ENCODE assay signal across 23 cellular contexts in the genomic region with DNA sequence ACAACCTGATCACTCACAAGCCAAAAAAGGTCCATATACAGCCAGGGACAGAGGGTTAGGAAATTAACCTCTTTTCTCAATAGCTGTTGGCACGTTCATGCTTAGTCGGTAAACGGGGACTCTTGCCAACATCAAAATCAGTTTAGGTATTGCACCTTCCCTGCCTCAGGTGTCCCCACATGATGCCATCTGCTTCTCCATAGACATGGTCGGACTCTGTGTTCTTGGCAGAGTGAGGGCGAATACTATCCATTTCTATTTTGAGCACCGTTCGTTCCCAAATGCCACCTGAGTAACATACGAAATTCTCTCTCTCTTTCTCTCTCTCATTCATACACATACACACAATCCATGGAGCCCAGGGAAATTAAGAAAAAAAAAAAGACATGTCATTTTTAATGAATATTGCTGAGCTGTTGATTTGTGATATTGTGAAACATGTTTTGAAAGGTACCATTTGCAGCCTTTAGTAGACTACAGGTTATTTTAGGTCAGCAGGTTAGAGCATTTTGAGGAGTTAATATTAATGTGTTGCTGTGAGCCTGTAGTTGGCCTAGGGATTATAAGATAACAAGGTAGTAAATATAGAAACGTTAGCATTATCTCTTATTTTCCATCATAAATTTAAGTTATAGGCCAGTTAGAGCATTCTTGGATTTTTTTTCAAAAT.
DNase-seq lines count a peak whose midpoint lies in the region; ATAC-seq and TF ChIP-seq lines count a peak whose summit lies in the region.
"Had no signal": no experiment of that assay in that cellular context is flagged by ENCODE, and none has a peak within 500 bp of the region (broad histone marks: within the 10 kb centered on the region; RNA-seq: fewer than 3 reads in every experiment).

No MANE protein-coding gene starts in this region.

- no peak for TF ChIP-seq CTCF in right atrium auricular region (IDR thresholded peaks at IDR 0.05)
- TF ChIP-seq CTCF in liver (IDR thresholded peaks at IDR 0.05; ENCODE audit: low read depth, low read length, missing input control) = no peak
- no peak for TF ChIP-seq CTCF in lower lobe of right lung (IDR thresholded peaks at IDR 0.05)
- TF ChIP-seq CTCF in activated CD8-positive, alpha-beta T cell treated with anti-CD3 and anti-CD28 coated beads for 36 hours (IDR thresholded peaks at IDR 0.05) = no peak

- POLR2A ChIA-PET in activated CD8-positive, alpha-beta T cell treated with anti-CD3 and anti-CD28 coated beads for 36 hours (lab: Charles Lee) = interaction anchor here (0.6 to 0.7 kb wide), 2 partner anchors 42 to 758 kb away, joined by 3 read pairs; no protein-coding TSS in a partner anchor

- H3K9me3 ChIP-seq in right atrium auricular region (no peaks in the 10 kb centered on the region), endocrine pancreas (ENCODE audit: control insufficient read depth, low read length) (no peaks in the 10 kb centered on the region), liver (ENCODE audit: control insufficient read depth in 4 of 4, low read length in 3 of 4) (no peaks in the 10 kb centered on the region), lower lobe of right lung (no peaks in the 10 kb centered on the region)

- WGBS in liver = 34% methylated on average over 9 of the region's 9 CpGs

- CTCF ChIA-PET in activated CD8-positive, alpha-beta T cell treated with anti-CD3 and anti-CD28 coated beads for 36 hours (lab: Charles Lee) = interaction anchor here (0.7 to 1.2 kb wide), 3 partner anchors 9 to 299 kb away, joined by 3 read pairs; no protein-coding TSS in a partner anchor

- H3K9me3 Mint-ChIP-seq in activated CD8-positive, alpha-beta T cell treated with anti-CD3 and anti-CD28 coated beads for 36 hours = no peaks in the 10 kb centered on the region
- H3K9me3 Mint-ChIP-seq: activated T-helper 2 cell treated with anti-CD3 and anti-CD28 coated beads, Interferon-gamma antibody, Interleukin-2, Interleukin-4, amounts not matched to agents 10 μg/mL and 5 μg/mL and 100 μg/mL, durations not matched to agents 14 hours and 24 hours and 36 hours; CD4-positive, alpha-beta memory T cell had no signal

- H3K4me1 ChIP-seq in right atrium auricular region = peaks cover 0 to 15% of the 10 kb centered on the region in 2 donors
- peaks cover 7% of the 10 kb centered on the region for H3K4me1 ChIP-seq in endocrine pancreas (ENCODE audit: control insufficient read depth, insufficient read depth, low read length)
- peaks cover 0 to 14% (median 8%) of the 10 kb centered on the region in 4 donors for H3K4me1 ChIP-seq in liver (ENCODE audit: control insufficient read depth in 4 of 4, insufficient read depth in 4 of 4, low read length in 3 of 4)
- no peaks in the 10 kb centered on the region for H3K4me1 ChIP-seq in lower lobe of right lung

- intact Hi-C loops in Right ventricle myocardium superior (cut with DNase I) = loop anchor here (10.0 kb wide), 1 partner anchor 105 kb away; no protein-coding TSS in a partner anchor
- intact Hi-C loops in lower lobe of right lung (cut with DNase I) = no loop called here
- intact Hi-C loops in activated CD8-positive, alpha-beta T cell treated with anti-CD3 and anti-CD28 coated beads for 36 hours (cut with micrococcal nuclease) = no loop called here

- H3K4me3 ChIP-seq in right atrium auricular region (no peak overlapping the region), endocrine pancreas (ENCODE audit: control insufficient read depth, insufficient read depth, low read length) (peak overlapping the region; percentile 10), liver (ENCODE audit: low read depth in 1 of 3, low read length in 3 of 3) (no peak overlapping the region), lower lobe of right lung (no peak overlapping the region)

- H3K27ac Mint-ChIP-seq in activated CD8-positive, alpha-beta T cell treated with anti-CD3 and anti-CD28 coated beads for 36 hours = no peak overlapping the region
- H3K27ac Mint-ChIP-seq: activated CD8-positive, alpha-beta T cell treated with anti-CD3 and anti-CD28 coated beads, Interleukin-2, amount 10 ng/mL, durations not matched to agents 7 days and 5 days; activated T-helper 2 cell treated with anti-CD3 and anti-CD28 coated beads, Interferon-gamma antibody, Interleukin-2, Interleukin-4, amounts not matched to agents 10 μg/mL and 5 μg/mL and 100 μg/mL, durations not matched to agents 14 hours and 24 hours and 36 hours; B cell; CD4-positive, alpha-beta memory T cell had no signal

- H3K27ac ChIP-seq in right atrium auricular region (peak overlapping the region in 1 of 2 donors; percentile 18), liver (ENCODE audit: low read depth in 1 of 2, low read length in 2 of 2) (peak overlapping the region; percentile 58), lower lobe of right lung (no peak overlapping the region)

- H3K27me3 ChIP-seq in right atrium auricular region = no peaks in the 10 kb centered on the region
- H3K27me3 ChIP-seq in endocrine pancreas (ENCODE audit: control insufficient read depth, insufficient read depth, low read length) = no peaks in the 10 kb centered on the region
- H3K27me3 ChIP-seq in liver (ENCODE audit: control insufficient read depth in 4 of 4, insufficient read depth in 4 of 4, low read length in 3 of 4) = no peaks in the 10 kb centered on the region
- H3K27me3 ChIP-seq in lower lobe of right lung (ENCODE audit: low read depth) = no peaks in the 10 kb centered on the region
- H3K27me3 ChIP-seq: brain microvascular endothelial cell had no signal

- TF ChIP-seq RAD21 in liver (IDR thresholded peaks at IDR 0.05) = peak; percentile 24 to 40

- no peaks in the 10 kb centered on the region for H3K4me1 Mint-ChIP-seq in activated CD8-positive, alpha-beta T cell treated with anti-CD3 and anti-CD28 coated beads for 36 hours (ENCODE audit: low read depth)
- H3K4me1 Mint-ChIP-seq: B cell; CD4-positive, alpha-beta memory T cell had no signal

- H3K9ac ChIP-seq in endocrine pancreas (ENCODE audit: control insufficient read depth, insufficient read depth, low read length) (no peak overlapping the region), liver (ENCODE audit: low read depth in 1 of 2, low read length in 2 of 2) (no peak overlapping the region)

- H3K27me3 Mint-ChIP-seq in activated CD8-positive, alpha-beta T cell treated with anti-CD3 and anti-CD28 coated beads for 36 hours = no peaks in the 10 kb centered on the region
- H3K27me3 Mint-ChIP-seq: B cell; CD4-positive, alpha-beta memory T cell had no signal

- H3K4me3 Mint-ChIP-seq in activated CD8-positive, alpha-beta T cell treated with anti-CD3 and anti-CD28 coated beads for 36 hours = no peak overlapping the region
- H3K4me3 Mint-ChIP-seq: activated CD8-positive, alpha-beta T cell treated with anti-CD3 and anti-CD28 coated beads, Interleukin-2, amount 10 ng/mL, durations not matched to agents 7 days and 5 days; B cell; CD4-positive, alpha-beta memory T cell had no signal

- ATAC-seq in Right ventricle myocardium superior (ENCODE audit: poor library complexity) (peak; percentile 90), lower lobe of right lung (no peak)
- no peak for ATAC-seq in activated CD8-positive, alpha-beta T cell treated with anti-CD3 and anti-CD28 coated beads for 36 hours
- ATAC-seq: activated CD8-positive, alpha-beta T cell treated with anti-CD3 and anti-CD28 coated beads, Interleukin-2, amount 10 ng/mL, durations not matched to agents 7 days and 5 days; stimulated activated naive CD8-positive, alpha-beta T cell treated with anti-CD3 and anti-CD28 coated beads, Interleukin-15, Interleukin-2, amounts not matched to agents 100 U/mL and 50 U/mL, for 24 hours had no signal

- H3K36me3 ChIP-seq in right atrium auricular region (peaks cover 26% of the 10 kb centered on the region), endocrine pancreas (ENCODE audit: control insufficient read depth, insufficient read depth, low read length) (no peaks in the 10 kb centered on the region), liver (ENCODE audit: control insufficient read depth in 4 of 4, insufficient read depth in 3 of 4, low read depth in 1 of 4, low read length in 3 of 4) (peaks cover 0 to 20% (median 15%) of the 10 kb centered on the region in 4 donors), lower lobe of right lung (peaks cover 81% of the 10 kb centered on the region)

- DNase-seq in Right ventricle myocardium superior (no peak), right atrium auricular region (ENCODE audit: low spot score) (no peak), lower lobe of right lung (no peak), epidermal melanocyte (ENCODE audit: insufficient read length, low spot score) (no peak)
- no peak for DNase-seq in activated CD8-positive, alpha-beta T cell treated with anti-CD3 and anti-CD28 coated beads for 36 hours
- DNase-seq: activated CD4-positive, alpha-beta T cell treated with anti-CD3 and anti-CD28 coated beads for 1 hour; activated CD8-positive, alpha-beta T cell treated with anti-CD3 and anti-CD28 coated beads, Interleukin-2, amount 10 ng/mL, durations not matched to agents 7 days and 5 days; activated naive CD4-positive, alpha-beta T cell treated with anti-CD3 and anti-CD28 coated beads, Interleukin-2, amount 50 U/mL, for 16 hours; brain microvascular endothelial cell; CD4-positive, alpha-beta memory T cell; glutamatergic neuron; kidney; mammary epithelial cell; NCI-H187; NCI-H524 treated with DMSO at 0.1 percent for 48 hours; NK-92 treated with Interleukin-12 subunit alpha and Interleukin-12 subunit beta, amount 100 ng/mL, for 24 hours; retina; stimulated activated CD4-positive, alpha-beta T cell treated with anti-CD3 and anti-CD28 coated beads, Interleukin-1b, Interleukin-23, amount 100 ng/mL, for 48 hours; stimulated activated naive CD8-positive, alpha-beta T cell treated with anti-CD3 and anti-CD28 coated beads, Interleukin-15, Interleukin-2, amounts not matched to agents 100 U/mL and 50 U/mL, for 24 hours had no signal

- H3K36me3 Mint-ChIP-seq in activated CD8-positive, alpha-beta T cell treated with anti-CD3 and anti-CD28 coated beads for 36 hours (ENCODE audit: low read depth) = no peaks in the 10 kb centered on the region
